In genomic region chr10:30045961-30046360, GRCh38 we compare ENCODE assay signal across 14 cellular contexts.
DNase-seq lines count a peak whose midpoint lies in the region; ATAC-seq and TF ChIP-seq lines count a peak whose summit lies in the region.
"Had no signal": no experiment of that assay in that cellular context is flagged by ENCODE, and none has a peak within 500 bp of the region (broad histone marks: within the 10 kb centered on the region; RNA-seq: fewer than 3 reads in every experiment).

No MANE protein-coding gene starts in this region.

- peak overlapping the region; percentile 1 for H2AFZ ChIP-seq in parathyroid adenoma

- peak overlapping the region; percentile 16 for H3K27ac ChIP-seq in angular gyrus (ENCODE audit: low read depth, low read length)
- peak overlapping the region; percentile 3 for H3K27ac ChIP-seq in parathyroid adenoma
- no peak overlapping the region for H3K27ac ChIP-seq in effector memory CD4-positive, alpha-beta T cell (ENCODE audit: insufficient read depth, low read length, poor library complexity, severe bottlenecking)
- H3K27ac ChIP-seq: 22Rv1, HL-60 had no signal

- H3K36me3 Mint-ChIP-seq in T-helper 2 cell treated with Interferon-gamma antibody and Interleukin-4, amounts not matched to agents 5 μg/mL and 100 μg/mL, for 36 hours (ENCODE audit: low read depth), result peaks cover 15% of the 10 kb centered on the region

- no peaks in the 10 kb centered on the region for H3K9me3 ChIP-seq in parathyroid adenoma (ENCODE audit: control insufficient read depth, low read length)
- H3K9me3 ChIP-seq in effector memory CD4-positive, alpha-beta T cell (ENCODE audit: control insufficient read depth, low read length), result no peaks in the 10 kb centered on the region
- H3K9me3 ChIP-seq: HAP-1 had no signal

- H3K27me3 ChIP-seq in parathyroid adenoma (ENCODE audit: control insufficient read depth, insufficient read depth, low read length), result no peaks in the 10 kb centered on the region
- H3K27me3 ChIP-seq in effector memory CD4-positive, alpha-beta T cell (replicated peaks; ENCODE audit: control insufficient read depth, insufficient read depth, low read length, poor library complexity, severe bottlenecking), result peaks cover 11% of the 10 kb centered on the region

- ATAC-seq in GM18907 (IDR thresholded peaks at IDR 0.05; ENCODE audit: unreplicated experiment), result no peak
- ATAC-seq: GM12878 had no signal

- H3K79me2 ChIP-seq in parathyroid adenoma, result peaks cover 4% of the 10 kb centered on the region

- TF ChIP-seq CTCF in parathyroid adenoma (IDR thresholded peaks at IDR 0.05), result no peak

- DNase-seq in T-helper 2 cell treated with Interferon-gamma antibody and Interleukin-4, amounts not matched to agents 5 μg/mL and 100 μg/mL, for 36 hours (ENCODE audit: low spot score), result no peak
- DNase-seq in T-helper 2 cell (no peak), NCI-H1092 treated with DMSO at 0.1 percent for 48 hours (lab: John Stamatoyannopoulos, UW) (peak; percentile 35), NCI-H146 treated with DMSO at 0.1 percent for 48 hours (lab: John Stamatoyannopoulos, UW; ENCODE audit: unreplicated experiment) (no peak)
- DNase-seq in effector memory CD4-positive, alpha-beta T cell, result no peak
- DNase-seq: DMS79, GOT3 had no signal

- peaks cover 6% of the 10 kb centered on the region for H3K4me1 ChIP-seq in parathyroid adenoma
- H3K4me1 ChIP-seq in effector memory CD4-positive, alpha-beta T cell (ENCODE audit: control insufficient read depth, insufficient read depth, low read length, poor library complexity, severe bottlenecking), result peaks cover 12% of the 10 kb centered on the region
- H3K4me1 ChIP-seq: HAP-1 had no signal

- peaks cover 3% of the 10 kb centered on the region for H3K27me3 Mint-ChIP-seq in T-helper 2 cell treated with Interferon-gamma antibody and Interleukin-4, amounts not matched to agents 5 μg/mL and 100 μg/mL, for 36 hours (ENCODE audit: low read depth)

- H3K27ac Mint-ChIP-seq in T-helper 2 cell treated with Interferon-gamma antibody and Interleukin-4, amounts not matched to agents 5 μg/mL and 100 μg/mL, for 36 hours, result no peak overlapping the region

- peak overlapping the region; percentile 46 for H3K4me3 Mint-ChIP-seq in T-helper 2 cell treated with Interferon-gamma antibody and Interleukin-4, amounts not matched to agents 5 μg/mL and 100 μg/mL, for 36 hours

- no peaks in the 10 kb centered on the region for H3K36me3 ChIP-seq in parathyroid adenoma (ENCODE audit: control insufficient read depth, insufficient read depth, low read length)
- no peaks in the 10 kb centered on the region for H3K36me3 ChIP-seq in effector memory CD4-positive, alpha-beta T cell (ENCODE audit: control insufficient read depth, insufficient read depth, low read length)
- H3K36me3 ChIP-seq: HAP-1 had no signal

- H3K4me1 Mint-ChIP-seq in T-helper 2 cell treated with Interferon-gamma antibody and Interleukin-4, amounts not matched to agents 5 μg/mL and 100 μg/mL, for 36 hours (ENCODE audit: low read depth), result peaks cover 69% of the 10 kb centered on the region

- H3K9ac ChIP-seq in parathyroid adenoma, result no peak overlapping the region

- no peak overlapping the region for H3K4me2 ChIP-seq in parathyroid adenoma (ENCODE audit: low read length)

- H3K9me3 Mint-ChIP-seq in T-helper 2 cell treated with Interferon-gamma antibody and Interleukin-4, amounts not matched to agents 5 μg/mL and 100 μg/mL, for 36 hours, result no peaks in the 10 kb centered on the region

- no peak overlapping the region for H3K4me3 ChIP-seq in parathyroid adenoma (ENCODE audit: low read depth, low read length)
- H3K4me3 ChIP-seq in effector memory CD4-positive, alpha-beta T cell (ENCODE audit: insufficient read depth, low read depth, low read length, poor library complexity, severe bottlenecking), result no peak overlapping the region
- H3K4me3 ChIP-seq: GM12878, HAP-1 had no signal
